ENCODE assay signal across 7 cellular contexts in the genomic region with DNA sequence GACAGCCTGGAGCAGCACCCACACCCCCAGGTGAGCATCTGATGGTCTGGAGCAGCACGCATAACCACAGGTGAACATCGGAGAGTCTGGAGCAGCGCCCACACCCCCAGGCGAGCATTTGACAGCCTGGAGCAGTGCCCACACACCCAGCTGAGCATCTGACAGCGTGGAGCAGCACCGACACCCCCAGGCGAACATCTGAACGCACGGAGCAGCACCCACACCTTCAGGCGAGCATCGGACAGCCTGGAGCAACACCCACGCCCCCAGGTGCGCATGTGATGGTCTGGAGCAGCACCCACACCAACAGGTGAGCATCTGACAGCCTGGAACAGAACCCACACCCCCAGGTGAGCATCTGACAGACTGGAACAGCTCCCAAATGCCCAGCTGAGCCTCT. TPM values are rescaled to one million over a fixed set of nuclear protein-coding genes. Genes with fewer than 3 reads are reported as not detected.
A peak's percentile ranks its signal among the peaks of the same experiment; 100 is the strongest.
DNase-seq lines count a peak whose midpoint lies in the region; ATAC-seq and TF ChIP-seq lines count a peak whose summit lies in the region.
"Not testable (repeated sequence)": the region's sequence is repeated elsewhere in the genome, so short reads cannot be mapped to it uniquely, and the experiment has no call there.
"Had no signal": no experiment of that assay in that cellular context is flagged by ENCODE, and none has a peak within 500 bp of the region (broad histone marks: within the 10 kb centered on the region; RNA-seq: fewer than 3 reads in every experiment).

No MANE protein-coding gene starts in this region.

- not testable (repeated sequence) for H3K4me3 ChIP-seq in spleen

- H3K4me1 Mint-ChIP-seq in natural killer cell treated with Interleukin-12 subunit alpha and Interleukin-12 subunit beta and Interleukin-15 and Interleukin-18, amount 100 ng/mL, for 72 hours (ENCODE audit: low read depth in 2 of 2), result not testable (repeated sequence)

- intact Hi-C loops in cardiac septum (cut with DNase I); posterior vena cava (cut with DNase I); spleen (cut with DNase I; ENCODE audit: low total_unique reads): not testable (repeated sequence)

- peak; percentile 48 for DNase-seq in activated effector memory CD4-positive, alpha-beta T cell treated with anti-CD3 and anti-CD28 coated beads, Interleukin-2, amount 50 U/mL, for 16 hours
- DNase-seq in cardiac septum (ENCODE audit: low spot score), result peak; percentile 29
- peak; percentile 26 for DNase-seq in natural killer cell treated with Interleukin-12 subunit alpha and Interleukin-12 subunit beta and Interleukin-15 and Interleukin-18, amount 100 ng/mL, for 72 hours (ENCODE audit: low spot score)
- peak; percentile 77 for DNase-seq in posterior vena cava (ENCODE audit: low spot score)
- peak; percentile 8 for DNase-seq in spleen
- peak; percentile 41 for DNase-seq in ureter (ENCODE audit: low spot score)

- H3K4me3 Mint-ChIP-seq in natural killer cell treated with Interleukin-12 subunit alpha and Interleukin-12 subunit beta and Interleukin-15 and Interleukin-18, amount 100 ng/mL, for 72 hours, result not testable (repeated sequence)

- H3K36me3 Mint-ChIP-seq in natural killer cell treated with Interleukin-12 subunit alpha and Interleukin-12 subunit beta and Interleukin-15 and Interleukin-18, amount 100 ng/mL, for 72 hours, result not testable (repeated sequence)

- not testable (repeated sequence) for TF ChIP-seq CTCF in spleen (IDR thresholded peaks at IDR 0.05 in 8 of 11, conservative IDR thresholded peaks at IDR 0.05 in 3 of 11)

- H3K27me3 ChIP-seq in spleen (replicated peaks in 1 of 7), result peaks cover 0 to 26% (median 0%) of the 10 kb centered on the region in 7 donors

- H3K9me3 ChIP-seq in spleen, result not testable (repeated sequence)

- not testable (repeated sequence) for H3K27me3 Mint-ChIP-seq in natural killer cell treated with Interleukin-12 subunit alpha and Interleukin-12 subunit beta and Interleukin-15 and Interleukin-18, amount 100 ng/mL, for 72 hours

- TF ChIP-seq POLR2A in spleen (IDR thresholded peaks at IDR 0.05), result not testable (repeated sequence)

- H3K36me3 ChIP-seq in spleen, result not testable (repeated sequence)

- H3K27ac Mint-ChIP-seq in natural killer cell treated with Interleukin-12 subunit alpha and Interleukin-12 subunit beta and Interleukin-15 and Interleukin-18, amount 100 ng/mL, for 72 hours, result not testable (repeated sequence)

- not testable (repeated sequence) for ATAC-seq in natural killer cell treated with Interleukin-12 subunit alpha and Interleukin-12 subunit beta and Interleukin-15 and Interleukin-18, amount 100 ng/mL, for 72 hours

- not testable (repeated sequence) for H3K4me1 ChIP-seq in spleen

- H3K27ac ChIP-seq in spleen, result not testable (repeated sequence)

- 47 to 57% (median 52%) methylated on average over 11 to 13 of the region's 13 CpGs; no CpG with 5 or more reads in 1 of the 5 donors for WGBS in spleen, 5 donors

- not testable (repeated sequence) for H3K9me3 Mint-ChIP-seq in natural killer cell treated with Interleukin-12 subunit alpha and Interleukin-12 subunit beta and Interleukin-15 and Interleukin-18, amount 100 ng/mL, for 72 hours

RNA-seq across cellular contexts. Expression of a gene that starts 49.6 kb away (rescaled TPM):
- total RNA-seq in cardiac septum (0.35 TPM), posterior vena cava (under 1 TPM; 0.24 to 0.46 TPM), spleen (1 to 10 TPM in 6 of 7 donors, under 1 TPM in 1; 0.64 to 2.8 (median 1.8) TPM), ureter (3.0 TPM)
- total RNA-seq in natural killer cell treated with Interleukin-12 subunit alpha and Interleukin-12 subunit beta and Interleukin-15 and Interleukin-18, amount 100 ng/mL, for 72 hours, result under 1 TPM; 0.40 to 0.56 TPM
- under 1 TPM; 0.09 to 0.51 (median 0.13) TPM for polyA plus RNA-seq in spleen
- total RNA-seq: A172 had no signal

Comparison
In these comparisons a context has a peak if more than half of its experiments do, and no peak if none do; other contexts are left out.
1. DNase-seq: peak in every context shown above with its lines; median percentile 77 in posterior vena cava; 48 in activated effector memory CD4-positive, alpha-beta T cell treated with anti-CD3 and anti-CD28 coated beads, Interleukin-2, amount 50 U/mL, for 16 hours; 41 in ureter; 29 in cardiac septum; 26 in natural killer cell treated with Interleukin-12 subunit alpha and Interleukin-12 subunit beta and Interleukin-15 and Interleukin-18, amount 100 ng/mL, for 72 hours; 8 in spleen.